ENCODE assay signal across 9 cellular contexts in genomic region chr1:201676061-201676644, GRCh38.
DNase-seq lines count a peak whose midpoint lies in the region; ATAC-seq and TF ChIP-seq lines count a peak whose summit lies in the region.
"Had no signal": no experiment of that assay in that cellular context is flagged by ENCODE, and none has a peak within 500 bp of the region (broad histone marks: within the 10 kb centered on the region; RNA-seq: fewer than 3 reads in every experiment).

No MANE protein-coding gene starts in this region.

- H3K27ac ChIP-seq in AG04450 (ENCODE audit: low read depth, low read length): peak overlapping the region; percentile 66

- CTCF ChIA-PET in AG04450 (lab: Charles Lee): interaction anchor here (1.2 to 2.1 kb wide), 4 partner anchors 28 to 163 kb away, joined by 3 to 7 read pairs (median 6); no protein-coding TSS in a partner anchor

- H3K27ac Mint-ChIP-seq in dendritic cell treated with granulocyte-macrophage colony-stimulating factor and Interleukin-4, amounts not matched to agents 40 ng/mL and 50 ng/mL, for 4 days: peak overlapping the region; percentile 50
- no peak overlapping the region for H3K27ac Mint-ChIP-seq in T-helper 2 cell treated with Interferon-gamma antibody and Interleukin-4, amounts not matched to agents 5 μg/mL and 100 μg/mL, for 36 hours

- H3K36me3 ChIP-seq in Loucy (ENCODE audit: insufficient read depth, low read length): no peaks in the 10 kb centered on the region

- 0 out of 2 replicates have a peak overlapping the region, but pooled peaks have one; percentile 18 for H2AFZ ChIP-seq in Loucy (ENCODE audit: low read length)

- H3K4me1 ChIP-seq in Loucy (ENCODE audit: insufficient read depth, low read length, poor library complexity, severe bottlenecking): peaks cover 3% of the 10 kb centered on the region

- no peak overlapping the region for H3K4me2 ChIP-seq in Loucy (ENCODE audit: low read depth, low read length, poor library complexity, severe bottlenecking)

- no peak for ATAC-seq in HG03159 (IDR thresholded peaks at IDR 0.05; ENCODE audit: unreplicated experiment)

- H3F3A ChIP-seq in Loucy (ENCODE audit: low read depth): no peaks in the 10 kb centered on the region

- H4K20me1 ChIP-seq in Loucy (ENCODE audit: insufficient read depth, low read length, poor library complexity, severe bottlenecking): no peaks in the 10 kb centered on the region

- H3K9me3 ChIP-seq in AG04450 (ENCODE audit: control insufficient read depth, insufficient read depth, low read length) (peaks cover 4% of the 10 kb centered on the region; the same call in 1 of the 2 replicates), Loucy (ENCODE audit: insufficient read depth, low read depth, low read length) (no peaks in the 10 kb centered on the region)

- H3K9me2 ChIP-seq in Loucy (replicated peaks; ENCODE audit: low read depth, low read length): no peaks in the 10 kb centered on the region

- no peak overlapping the region for H3K9ac ChIP-seq in Loucy (ENCODE audit: low read depth, low read length, poor library complexity, severe bottlenecking)

- DNase-seq in AG04450 (ENCODE audit: low read depth, low spot score) (no peak), medulla oblongata (ENCODE audit: extremely low spot score) (peak; percentile 67), D341Med (ENCODE audit: low spot score) (no peak)
- no peak for DNase-seq in T-helper 2 cell treated with Interferon-gamma antibody and Interleukin-4, amounts not matched to agents 5 μg/mL and 100 μg/mL, for 36 hours (ENCODE audit: low spot score)
- no peak for DNase-seq in activated CD8-positive, alpha-beta memory T cell treated with anti-CD3 and anti-CD28 coated beads, Interleukin-2, amount 50 U/mL, for 4 hours
- DNase-seq: cerebellar nuclear complex had no signal

- no peaks in the 10 kb centered on the region for H3K79me2 ChIP-seq in Loucy (ENCODE audit: insufficient read depth, low read length)

- no peaks in the 10 kb centered on the region for H3K27me3 Mint-ChIP-seq in dendritic cell treated with granulocyte-macrophage colony-stimulating factor and Interleukin-4, amounts not matched to agents 40 ng/mL and 50 ng/mL, for 4 days
- peaks cover 9% of the 10 kb centered on the region for H3K27me3 Mint-ChIP-seq in T-helper 2 cell treated with Interferon-gamma antibody and Interleukin-4, amounts not matched to agents 5 μg/mL and 100 μg/mL, for 36 hours (ENCODE audit: low read depth)

- no peak overlapping the region for H3K4me3 Mint-ChIP-seq in dendritic cell treated with granulocyte-macrophage colony-stimulating factor and Interleukin-4, amounts not matched to agents 40 ng/mL and 50 ng/mL, for 4 days
- H3K4me3 Mint-ChIP-seq in T-helper 2 cell treated with Interferon-gamma antibody and Interleukin-4, amounts not matched to agents 5 μg/mL and 100 μg/mL, for 36 hours: no peak overlapping the region

- H3K4me1 Mint-ChIP-seq in dendritic cell treated with granulocyte-macrophage colony-stimulating factor and Interleukin-4, amounts not matched to agents 40 ng/mL and 50 ng/mL, for 4 days (ENCODE audit: low read depth): peaks cover 21% of the 10 kb centered on the region
- no peaks in the 10 kb centered on the region for H3K4me1 Mint-ChIP-seq in T-helper 2 cell treated with Interferon-gamma antibody and Interleukin-4, amounts not matched to agents 5 μg/mL and 100 μg/mL, for 36 hours (ENCODE audit: low read depth)

- peaks cover 8% of the 10 kb centered on the region for H3K9me3 Mint-ChIP-seq in dendritic cell treated with granulocyte-macrophage colony-stimulating factor and Interleukin-4, amounts not matched to agents 40 ng/mL and 50 ng/mL, for 4 days
- no peaks in the 10 kb centered on the region for H3K9me3 Mint-ChIP-seq in T-helper 2 cell treated with Interferon-gamma antibody and Interleukin-4, amounts not matched to agents 5 μg/mL and 100 μg/mL, for 36 hours

- H3K4me3 ChIP-seq in AG04450 (ENCODE audit: low read depth, low read length) (no peak overlapping the region), Loucy (ENCODE audit: low read length, poor library complexity, severe bottlenecking) (no peak overlapping the region)

- no peak for TF ChIP-seq CTCF in AG04450 (IDR thresholded peaks at IDR 0.05; ENCODE audit: low read depth, low read length)
- no peak for TF ChIP-seq CTCF in Loucy (conservative IDR thresholded peaks at IDR 0.05; ENCODE audit: low read length)

- intact Hi-C loops in dendritic cell treated with granulocyte-macrophage colony-stimulating factor and Interleukin-4, amounts not matched to agents 40 ng/mL and 50 ng/mL, for 4 days (cut with micrococcal nuclease): no loop called here

- no peaks in the 10 kb centered on the region for H3K27me3 ChIP-seq in AG04450 (ENCODE audit: control insufficient read depth, insufficient read depth, low read length)
- no peaks in the 10 kb centered on the region for H3K27me3 ChIP-seq in Loucy (ENCODE audit: insufficient read depth, low read length, poor library complexity, severe bottlenecking)

- POLR2A ChIA-PET in AG04450 (lab: Yijun Ruan, JAX): interaction anchor here (1.5 kb wide), 1 partner anchor 20 kb away, joined by 4 read pairs; no protein-coding TSS in a partner anchor

- H3K36me3 Mint-ChIP-seq in dendritic cell treated with granulocyte-macrophage colony-stimulating factor and Interleukin-4, amounts not matched to agents 40 ng/mL and 50 ng/mL, for 4 days (ENCODE audit: low read depth): no peaks in the 10 kb centered on the region
- no peaks in the 10 kb centered on the region for H3K36me3 Mint-ChIP-seq in T-helper 2 cell treated with Interferon-gamma antibody and Interleukin-4, amounts not matched to agents 5 μg/mL and 100 μg/mL, for 36 hours (ENCODE audit: low read depth)
